Comparison of ENCODE assay signal across 11 cellular contexts in genomic region chr6:146027586-146028249, GRCh38. TPM values are rescaled to one million over a fixed set of nuclear protein-coding genes. Genes with fewer than 3 reads are reported as not detected.
DNase-seq lines count a peak whose midpoint lies in the region; ATAC-seq and TF ChIP-seq lines count a peak whose summit lies in the region.
"Had no signal": no experiment of that assay in that cellular context is flagged by ENCODE, and none has a peak within 500 bp of the region (broad histone marks: within the 10 kb centered on the region; RNA-seq: fewer than 3 reads in every experiment).

No MANE protein-coding gene starts in this region.

- peak overlapping the region; percentile 18 for H3K27ac Mint-ChIP-seq in activated CD4-positive, alpha-beta T cell treated with anti-CD3 and anti-CD28 coated beads, Interleukin-2, amount 10 ng/mL, durations not matched to agents 24 days and 14 days
- H3K27ac Mint-ChIP-seq: activated naive CD4-positive, alpha-beta T cell treated with anti-CD3 and anti-CD28 coated beads for 36 hours had no signal

- peak; percentile 32 for TF ChIP-seq CTCF in retinal pigment epithelial cell (conservative IDR thresholded peaks at IDR 0.05; ENCODE audit: low read depth, low read length)

- H3K4me3 ChIP-seq in retinal pigment epithelial cell (ENCODE audit: low read length) = peak overlapping the region; percentile 10
- H3K4me3 ChIP-seq: lung had no signal

- in situ Hi-C loops in ACHN (cut with HindIII; ENCODE audit: low pct_ligation_motif_present, low pct_unique_long_range_greater_than_20kb, low sequenced_read_pairs) = no loop called here

- ATAC-seq in HG03432 (IDR thresholded peaks at IDR 0.05; ENCODE audit: unreplicated experiment) = no peak
- no peak for ATAC-seq in GM19324 (IDR thresholded peaks at IDR 0.05; ENCODE audit: low FRiP score, unreplicated experiment)

- intact Hi-C loops in activated CD4-positive, alpha-beta T cell treated with anti-CD3 and anti-CD28 coated beads, Interleukin-2, amount 10 ng/mL, durations not matched to agents 24 days and 14 days (cut with micrococcal nuclease) = no loop called here
- intact Hi-C loops in head of caudate nucleus (cut with DNase I) = no loop called here

- peaks cover 4% of the 10 kb centered on the region for H3K9me3 Mint-ChIP-seq in activated CD4-positive, alpha-beta T cell treated with anti-CD3 and anti-CD28 coated beads, Interleukin-2, amount 10 ng/mL, durations not matched to agents 24 days and 14 days
- H3K9me3 Mint-ChIP-seq: activated naive CD4-positive, alpha-beta T cell treated with anti-CD3 and anti-CD28 coated beads for 36 hours had no signal

- H3K36me3 Mint-ChIP-seq in activated CD4-positive, alpha-beta T cell treated with anti-CD3 and anti-CD28 coated beads, Interleukin-2, amount 10 ng/mL, durations not matched to agents 24 days and 14 days (ENCODE audit: low read depth) = peaks cover 1% of the 10 kb centered on the region

- H3K4me3 Mint-ChIP-seq in activated CD4-positive, alpha-beta T cell treated with anti-CD3 and anti-CD28 coated beads, Interleukin-2, amount 10 ng/mL, durations not matched to agents 24 days and 14 days = no peak overlapping the region
- H3K4me3 Mint-ChIP-seq: activated naive CD4-positive, alpha-beta T cell treated with anti-CD3 and anti-CD28 coated beads for 36 hours had no signal

- H3K27me3 Mint-ChIP-seq in activated CD4-positive, alpha-beta T cell treated with anti-CD3 and anti-CD28 coated beads, Interleukin-2, amount 10 ng/mL, durations not matched to agents 24 days and 14 days = peaks cover 32% of the 10 kb centered on the region

- H3K4me1 Mint-ChIP-seq in activated CD4-positive, alpha-beta T cell treated with anti-CD3 and anti-CD28 coated beads, Interleukin-2, amount 10 ng/mL, durations not matched to agents 24 days and 14 days = peaks cover 3% of the 10 kb centered on the region

- DNase-seq in activated CD4-positive, alpha-beta T cell treated with anti-CD3 and anti-CD28 coated beads, Interleukin-2, amount 10 ng/mL, durations not matched to agents 24 days and 14 days = no peak
- no peak for DNase-seq in activated CD4-positive, alpha-beta T cell treated with anti-CD3 and anti-CD28 coated beads, Interleukin-2, amount 50 U/mL, for 4 hours
- DNase-seq in NCI-H774 (lab: John Stamatoyannopoulos, UW) (peak; percentile 17), head of caudate nucleus (peak; percentile 5 to 81 (median 46)), retinal pigment epithelial cell (ENCODE audit: low read depth) (no peak), ACHN (no peak)

RNA-seq across cellular contexts. Expression of gene GRM1, which starts 1.1 kb away (rescaled TPM):
- not detected in 2 replicates for total RNA-seq in activated CD4-positive, alpha-beta T cell treated with anti-CD3 and anti-CD28 coated beads, Interleukin-2, amount 10 ng/mL, durations not matched to agents 24 days and 14 days
- total RNA-seq: activated naive CD4-positive, alpha-beta T cell treated with anti-CD3 and anti-CD28 coated beads for 36 hours; endothelial cell of umbilical vein had no signal

Comparison
In these comparisons a context has a peak if more than half of its experiments do, and no peak if none do; other contexts are left out.
1. DNase-seq: peak in NCI-H774 (single experiment) and head of caudate nucleus (42 of 42); none in activated CD4-positive, alpha-beta T cell treated with anti-CD3 and anti-CD28 coated beads, Interleukin-2, amount 10 ng/mL, durations not matched to agents 24 days and 14 days (single experiment), activated CD4-positive, alpha-beta T cell treated with anti-CD3 and anti-CD28 coated beads, Interleukin-2, amount 50 U/mL, for 4 hours (0 of 2), retinal pigment epithelial cell (single experiment) and ACHN (single experiment).